8 cellular contexts compared by ENCODE assay signal in genomic region chr13:26221399-26221720, GRCh38. TPM values are rescaled to one million over a fixed set of nuclear protein-coding genes. Genes with fewer than 3 reads are reported as not detected.
DNase-seq lines count a peak whose midpoint lies in the region; ATAC-seq and TF ChIP-seq lines count a peak whose summit lies in the region.

No MANE protein-coding gene starts in this region.

- no peaks in the 10 kb centered on the region for H3K9me3 Mint-ChIP-seq in CD4-positive, alpha-beta T cell
- H3K9me3 Mint-ChIP-seq in natural killer cell treated with Interleukin-12 subunit alpha and Interleukin-12 subunit beta and Interleukin-15 and Interleukin-18, amount 100 ng/mL, for 72 hours, result peaks cover 4% of the 10 kb centered on the region

- peak overlapping the region; percentile 97 for H3K4me3 ChIP-seq in endocrine pancreas (ENCODE audit: control insufficient read depth, insufficient read depth, low read length)

- peaks cover 4% of the 10 kb centered on the region for H3K36me3 ChIP-seq in endocrine pancreas (ENCODE audit: control insufficient read depth, insufficient read depth, low read length)

- POLR2A ChIA-PET in CD4-positive, alpha-beta T cell (lab: Charles Lee), result interaction anchor here (1.1 to 2.6 kb wide), 6 partner anchors 11 to 564 kb away, joined by 4 to 52 read pairs (median 6); no protein-coding TSS in a partner anchor

- H3K4me1 ChIP-seq in endocrine pancreas (ENCODE audit: control insufficient read depth, insufficient read depth, low read length), result peaks cover 25% of the 10 kb centered on the region

- peaks cover 47% of the 10 kb centered on the region for H3K4me1 Mint-ChIP-seq in CD4-positive, alpha-beta T cell (ENCODE audit: low read depth)
- H3K4me1 Mint-ChIP-seq in natural killer cell treated with Interleukin-12 subunit alpha and Interleukin-12 subunit beta and Interleukin-15 and Interleukin-18, amount 100 ng/mL, for 72 hours (ENCODE audit: low read depth in 2 of 2), result peaks cover 29 to 34% of the 10 kb centered on the region in 2 donors

- no peak for TF ChIP-seq CTCF in CD4-positive, alpha-beta T cell (IDR thresholded peaks at IDR 0.05)

- peak overlapping the region; percentile 96 for H3K27ac ChIP-seq in CD4-positive, alpha-beta T cell (ENCODE audit: low read depth, low read length)

- CTCF ChIA-PET in CD4-positive, alpha-beta T cell (lab: Charles Lee), result interaction anchor here (0.8 to 8.6 kb wide), 2 partner anchors 36 kb away, joined by 4 to 51 read pairs; no protein-coding TSS in a partner anchor

- H3K9me3 ChIP-seq in CD4-positive, alpha-beta T cell (ENCODE audit: control insufficient read depth, low read length), result no peaks in the 10 kb centered on the region
- H3K9me3 ChIP-seq in endocrine pancreas (ENCODE audit: control insufficient read depth, low read length), result no peaks in the 10 kb centered on the region

- intact Hi-C loops in CD4-positive, alpha-beta T cell (cut with DNase I, micrococcal nuclease), result loop anchor here (1.0 to 10.0 kb wide), 2 partner anchors 35 to 1033 kb away; partner anchors contain the start of gene RPL21 (in 1 of the 2)

- peaks cover 47% of the 10 kb centered on the region for H3K36me3 Mint-ChIP-seq in CD4-positive, alpha-beta T cell (ENCODE audit: low read depth)
- H3K36me3 Mint-ChIP-seq in natural killer cell treated with Interleukin-12 subunit alpha and Interleukin-12 subunit beta and Interleukin-15 and Interleukin-18, amount 100 ng/mL, for 72 hours, result peaks cover 19% of the 10 kb centered on the region

- no peak for DNase-seq in CD4-positive, alpha-beta T cell
- DNase-seq in NCI-H748 (lab: John Stamatoyannopoulos, UW; ENCODE audit: unreplicated experiment) (peak; percentile 88), DMS 273 treated with DMSO at 0.1 percent for 48 hours (lab: John Stamatoyannopoulos, UW) (no peak), amygdala (lab: John Stamatoyannopoulos, UW) (no peak)
- no peak for DNase-seq in natural killer cell treated with Interleukin-12 subunit alpha and Interleukin-12 subunit beta and Interleukin-15 and Interleukin-18, amount 100 ng/mL, for 72 hours (ENCODE audit: low spot score)
- DNase-seq in activated CD8-positive, alpha-beta memory T cell treated with anti-CD3 and anti-CD28 coated beads for 24 hours, result no peak

- H3K27me3 Mint-ChIP-seq in CD4-positive, alpha-beta T cell, result no peaks in the 10 kb centered on the region
- peaks cover 7 to 9% of the 10 kb centered on the region in 2 donors for H3K27me3 Mint-ChIP-seq in natural killer cell treated with Interleukin-12 subunit alpha and Interleukin-12 subunit beta and Interleukin-15 and Interleukin-18, amount 100 ng/mL, for 72 hours

- peak overlapping the region; percentile 99 for H3K4me3 Mint-ChIP-seq in CD4-positive, alpha-beta T cell
- H3K4me3 Mint-ChIP-seq in natural killer cell treated with Interleukin-12 subunit alpha and Interleukin-12 subunit beta and Interleukin-15 and Interleukin-18, amount 100 ng/mL, for 72 hours, result peak overlapping the region; percentile 100

- H3K27me3 ChIP-seq in CD4-positive, alpha-beta T cell (ENCODE audit: control insufficient read depth, insufficient read depth, low read length), result no peaks in the 10 kb centered on the region
- H3K27me3 ChIP-seq in endocrine pancreas (ENCODE audit: control insufficient read depth, insufficient read depth, low read length), result no peaks in the 10 kb centered on the region

- H3K9ac ChIP-seq in endocrine pancreas (ENCODE audit: control insufficient read depth, insufficient read depth, low read length), result peak overlapping the region; percentile 99

- peak overlapping the region; percentile 89 for H3K27ac Mint-ChIP-seq in CD4-positive, alpha-beta T cell
- peak overlapping the region; percentile 90 to 100 for H3K27ac Mint-ChIP-seq in natural killer cell treated with Interleukin-12 subunit alpha and Interleukin-12 subunit beta and Interleukin-15 and Interleukin-18, amount 100 ng/mL, for 72 hours

- peak; percentile 9 for ATAC-seq in CD4-positive, alpha-beta T cell (ENCODE audit: poor library complexity)
- ATAC-seq in GM21528 (IDR thresholded peaks at IDR 0.05; ENCODE audit: low FRiP score, unreplicated experiment), result peak; percentile 32
- ATAC-seq in natural killer cell treated with Interleukin-12 subunit alpha and Interleukin-12 subunit beta and Interleukin-15 and Interleukin-18, amount 100 ng/mL, for 72 hours, result peak; percentile 31 to 50

RNA-seq across cellular contexts. Expression of gene RNF6, which starts 0.8 kb away (rescaled TPM):
- 10 to 100 TPM; 46.5 to 49.5 TPM for total RNA-seq in CD4-positive, alpha-beta T cell
- total RNA-seq in natural killer cell treated with Interleukin-12 subunit alpha and Interleukin-12 subunit beta and Interleukin-15 and Interleukin-18, amount 100 ng/mL, for 72 hours, result 10 to 100 TPM; 37.7 to 64.4 TPM

RNA-seq across cellular contexts. Expression of gene CDK8, which starts 32.6 kb away (rescaled TPM):
- total RNA-seq in CD4-positive, alpha-beta T cell, result 1 to 10 TPM; 6.0 to 6.7 TPM
- 10 to 100 TPM; 16.3 to 17.0 TPM for total RNA-seq in natural killer cell treated with Interleukin-12 subunit alpha and Interleukin-12 subunit beta and Interleukin-15 and Interleukin-18, amount 100 ng/mL, for 72 hours
